Comparison of ENCODE assay signal across 9 cellular contexts in the genomic region with DNA sequence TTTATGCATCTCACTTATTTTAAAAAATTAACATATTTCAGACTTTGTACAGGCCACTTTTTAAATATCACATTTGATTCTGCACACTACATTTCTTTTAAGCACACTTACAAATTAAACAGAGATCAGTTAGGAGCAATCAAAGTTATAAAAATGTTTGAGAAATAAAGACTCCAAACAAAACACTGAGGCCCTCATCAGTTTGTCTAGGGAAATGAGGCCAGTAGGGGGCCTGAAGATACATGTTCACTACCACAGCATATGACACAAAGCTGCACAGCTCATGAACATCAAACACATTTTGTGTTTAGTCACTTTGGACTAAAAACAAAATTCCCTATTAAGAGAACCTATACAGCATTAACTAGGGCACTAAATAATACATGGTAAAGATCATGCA.
DNase-seq lines count a peak whose midpoint lies in the region; ATAC-seq, FAIRE-seq and TF ChIP-seq lines count a peak whose summit lies in the region.
"Had no signal": no experiment of that assay in that cellular context is flagged by ENCODE, and none has a peak within 500 bp of the region (broad histone marks: within the 10 kb centered on the region; RNA-seq: fewer than 3 reads in every experiment).

No MANE protein-coding gene starts in this region.

- no peak overlapping the region for H3K4me2 ChIP-seq in HCT116 (ENCODE audit: low read length)

- no peak overlapping the region for H2AFZ ChIP-seq in HCT116 (ENCODE audit: low read depth, low read length, poor library complexity, severe bottlenecking)

- DNase-seq in AG20443 (ENCODE audit: low spot score) (peak; percentile 60), HCT116 (ENCODE audit: low read depth, low spot score) (peak; percentile 6), kidney (no peak), HAP-1 (ENCODE audit: low spot score in 2 of 2) (no peak), RPMI8226 (no peak)
- no peak for DNase-seq in effector CD8-positive, alpha-beta T cell (lab: John Stamatoyannopoulos, UW)
- DNase-seq: gastrocnemius medialis had no signal

- no TSS peak for BruUV-seq in HCT116 (replicated peaks; lab: Mats Ljungman, UMichigan)

- ATAC-seq in HCT116: peak; percentile 83
- no peak for ATAC-seq in HG03135 (IDR thresholded peaks at IDR 0.05; ENCODE audit: unreplicated experiment)
- ATAC-seq: gastrocnemius medialis had no signal

- no peaks in the 10 kb centered on the region for H4K20me1 ChIP-seq in HCT116 (ENCODE audit: insufficient read depth)

- no peaks in the 10 kb centered on the region for H3K79me2 ChIP-seq in HCT116 (ENCODE audit: insufficient read depth, low read length)

- H3K9me3 ChIP-seq in HCT116 (ENCODE audit: control insufficient read depth in 1 of 2, insufficient read depth in 1 of 2, low read depth in 1 of 2, low read length in 2 of 2) (no peaks in the 10 kb centered on the region), kidney (ENCODE audit: control insufficient read depth in 1 of 2, low read length in 2 of 2) (no peaks in the 10 kb centered on the region), HAP-1 (no peaks in the 10 kb centered on the region)
- H3K9me3 ChIP-seq: gastrocnemius medialis had no signal

- in situ Hi-C loops in HAP-1 (cut with MboI; ENCODE audit: low sequenced_read_pairs): no loop called here

- peak; percentile 45 for TF ChIP-seq RAD21 in HCT116 (IDR thresholded peaks at IDR 0.05; ENCODE audit: low read depth)

- TF ChIP-seq CTCF in HCT116 (IDR thresholded peaks at IDR 0.05 in 2 of 3, conservative IDR thresholded peaks at IDR 0.05 in 1 of 3; ENCODE audit: borderline replicate concordance in 1 of 3, insufficient read depth in 1 of 3, low read depth in 2 of 3, low read length in 2 of 3): peak; percentile 27 to 64 (median 60); a peak in 5 of 6 replicates
- peak; percentile 70 for TF ChIP-seq CTCF in VCaP (conservative IDR thresholded peaks at IDR 0.05)
- TF ChIP-seq CTCF in kidney (IDR thresholded peaks at IDR 0.05; ENCODE audit: borderline replicate concordance, extremely low read depth, insufficient read depth): peak; percentile 38

- H3K9me2 ChIP-seq in HCT116 (ENCODE audit: insufficient read depth): no peaks in the 10 kb centered on the region

- POLR2A ChIA-PET in HCT116 (lab: Charles Lee): interaction anchor here (0.6 kb wide), 1 partner anchor 11 kb away, joined by 3 read pairs; no protein-coding TSS in a partner anchor

- H3K27me3 ChIP-seq in HCT116 (ENCODE audit: insufficient read depth, low read length) (no peaks in the 10 kb centered on the region), HAP-1 (ENCODE audit: low read depth) (peaks cover 13% of the 10 kb centered on the region; the same call in 1 of the 2 replicates)
- H3K27me3 ChIP-seq: gastrocnemius medialis had no signal

- H3K36me3 ChIP-seq in HCT116 (ENCODE audit: control insufficient read depth in 1 of 2, insufficient read depth in 2 of 2, low read length in 2 of 2): no peaks in the 10 kb centered on the region
- no peaks in the 10 kb centered on the region for H3K36me3 ChIP-seq in kidney (ENCODE audit: control insufficient read depth in 1 of 2, insufficient read depth in 2 of 2, low read length in 2 of 2)
- no peaks in the 10 kb centered on the region for H3K36me3 ChIP-seq in HAP-1 (replicated peaks)
- H3K36me3 ChIP-seq: gastrocnemius medialis had no signal

- no peak for TF ChIP-seq POLR2A in HCT116 (IDR thresholded peaks at IDR 0.05; ENCODE audit: borderline replicate concordance, extremely low read depth, insufficient read depth, insufficient read length)

- CTCF ChIA-PET in HCT116 (lab: Charles Lee): interaction anchor here (0.5 to 2.1 kb wide), 7 partner anchors 10 to 496 kb away, joined by 3 to 8 read pairs (median 3); no protein-coding TSS in a partner anchor

- FAIRE-seq in kidney (lab: Jason Lieb, UNC): peak; percentile 39

- H3K27ac ChIP-seq in HCT116 (ENCODE audit: low read depth, low read length) (no peak overlapping the region), VCaP (no peak overlapping the region), kidney (ENCODE audit: low read depth in 2 of 2, low read length in 2 of 2) (no peak overlapping the region)
- H3K27ac ChIP-seq: gastrocnemius medialis had no signal

- RAD21 ChIA-PET in HCT116 (lab: Charles Lee; ENCODE audit: low non-redundant PET in 1 of 2, low total read pairs in 2 of 2, uncharacterized antibody in 2 of 2, unreplicated experiment in 2 of 2): no interaction called here

- H3K9ac ChIP-seq in HCT116 (ENCODE audit: low read length) (no peak overlapping the region), kidney (ENCODE audit: low read length in 2 of 2) (no peak overlapping the region)

- H3K4me1 ChIP-seq in HCT116 (ENCODE audit: control insufficient read depth in 1 of 2, insufficient read depth in 2 of 2, low read length in 2 of 2) (no peaks in the 10 kb centered on the region), kidney (ENCODE audit: control insufficient read depth in 1 of 2, insufficient read depth in 1 of 2, low read depth in 1 of 2, low read length in 2 of 2) (peaks cover 0 to 2% of the 10 kb centered on the region in 2 donors), HAP-1 (no peaks in the 10 kb centered on the region)

- intact Hi-C loops in HCT116 (cut with micrococcal nuclease) (loop anchor here (1.0 kb wide), 1 partner anchor 194 kb away; no protein-coding TSS in a partner anchor), kidney (cut with DNase I) (loop anchor here (5.0 kb wide), 1 partner anchor 495 kb away; no protein-coding TSS in a partner anchor)

- H3K4me3 ChIP-seq in HCT116 (replicated peaks in 1 of 2; ENCODE audit: low read depth in 1 of 2, low read length in 2 of 2): no peak overlapping the region
- H3K4me3 ChIP-seq in kidney (ENCODE audit: low read length in 2 of 2): no peak overlapping the region
- no peak overlapping the region for H3K4me3 ChIP-seq in HAP-1
- H3K4me3 ChIP-seq: gastrocnemius medialis had no signal

TF ChIP-seq in HCT116, 20 proteins besides CTCF, POLR2A, EP300 and RAD21:
- TF ChIP-seq SP1 (IDR thresholded peaks at IDR 0.05; ENCODE audit: low read depth) (no peak), TCF7L2 (IDR thresholded peaks at IDR 0.05; ENCODE audit: borderline replicate concordance, extremely low read depth, insufficient read depth, insufficient read length) (no peak), ZNF274 (IDR thresholded peaks at IDR 0.05; ENCODE audit: low read depth, low read length) (no peak), YY1 (IDR thresholded peaks at IDR 0.05; ENCODE audit: extremely low read depth, insufficient replicate concordance, low read depth, low read length) (no peak), JUND (IDR thresholded peaks at IDR 0.05) (no peak), ZBTB33 (IDR thresholded peaks at IDR 0.05; ENCODE audit: extremely low read depth, insufficient replicate concordance, low read length) (no peak), SIN3A (IDR thresholded peaks at IDR 0.05; ENCODE audit: low read depth) (no peak), ELF1 (IDR thresholded peaks at IDR 0.05; ENCODE audit: borderline replicate concordance, low read depth) (no peak), POLR2AphosphoS5 (IDR thresholded peaks at IDR 0.05; ENCODE audit: low read depth, low read length) (no peak), EZH2 (IDR thresholded peaks at IDR 0.05) (no peak)
- TF ChIP-seq, protein P1, sequence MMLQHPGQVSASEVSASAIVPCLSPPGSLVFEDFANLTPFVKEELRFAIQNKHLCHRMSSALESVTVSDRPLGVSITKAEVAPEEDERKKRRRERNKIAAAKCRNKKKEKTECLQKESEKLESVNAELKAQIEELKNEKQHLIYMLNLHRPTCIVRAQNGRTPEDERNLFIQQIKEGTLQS (IDR thresholded peaks at IDR 0.05): no peak
- TF ChIP-seq, protein P2, sequence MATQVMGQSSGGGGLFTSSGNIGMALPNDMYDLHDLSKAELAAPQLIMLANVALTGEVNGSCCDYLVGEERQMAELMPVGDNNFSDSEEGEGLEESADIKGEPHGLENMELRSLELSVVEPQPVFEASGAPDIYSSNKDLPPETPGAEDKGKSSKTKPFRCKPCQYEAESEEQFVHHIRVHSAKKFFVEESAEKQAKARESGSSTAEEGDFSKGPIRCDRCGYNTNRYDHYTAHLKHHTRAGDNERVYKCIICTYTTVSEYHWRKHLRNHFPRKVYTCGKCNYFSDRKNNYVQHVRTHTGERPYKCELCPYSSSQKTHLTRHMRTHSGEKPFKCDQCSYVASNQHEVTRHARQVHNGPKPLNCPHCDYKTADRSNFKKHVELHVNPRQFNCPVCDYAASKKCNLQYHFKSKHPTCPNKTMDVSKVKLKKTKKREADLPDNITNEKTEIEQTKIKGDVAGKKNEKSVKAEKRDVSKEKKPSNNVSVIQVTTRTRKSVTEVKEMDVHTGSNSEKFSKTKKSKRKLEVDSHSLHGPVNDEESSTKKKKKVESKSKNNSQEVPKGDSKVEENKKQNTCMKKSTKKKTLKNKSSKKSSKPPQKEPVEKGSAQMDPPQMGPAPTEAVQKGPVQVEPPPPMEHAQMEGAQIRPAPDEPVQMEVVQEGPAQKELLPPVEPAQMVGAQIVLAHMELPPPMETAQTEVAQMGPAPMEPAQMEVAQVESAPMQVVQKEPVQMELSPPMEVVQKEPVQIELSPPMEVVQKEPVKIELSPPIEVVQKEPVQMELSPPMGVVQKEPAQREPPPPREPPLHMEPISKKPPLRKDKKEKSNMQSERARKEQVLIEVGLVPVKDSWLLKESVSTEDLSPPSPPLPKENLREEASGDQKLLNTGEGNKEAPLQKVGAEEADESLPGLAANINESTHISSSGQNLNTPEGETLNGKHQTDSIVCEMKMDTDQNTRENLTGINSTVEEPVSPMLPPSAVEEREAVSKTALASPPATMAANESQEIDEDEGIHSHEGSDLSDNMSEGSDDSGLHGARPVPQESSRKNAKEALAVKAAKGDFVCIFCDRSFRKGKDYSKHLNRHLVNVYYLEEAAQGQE (IDR thresholded peaks at IDR 0.05; ENCODE audit: low read depth): no peak

Comparison
In these comparisons a context has a peak if more than half of its experiments do, and no peak if none do; other contexts are left out.
1. DNase-seq: peak in AG20443 (single experiment) and HCT116 (single experiment); none in kidney (single experiment), effector CD8-positive, alpha-beta T cell (single experiment), HAP-1 (0 of 2) and RPMI8226 (single experiment).
2. Peak in every context shown above with its lines, with median percentiles within 50 percentile points of each other: CTCF ChIP-seq.